ENCODE assay signal across 8 cellular contexts in the genomic region with DNA sequence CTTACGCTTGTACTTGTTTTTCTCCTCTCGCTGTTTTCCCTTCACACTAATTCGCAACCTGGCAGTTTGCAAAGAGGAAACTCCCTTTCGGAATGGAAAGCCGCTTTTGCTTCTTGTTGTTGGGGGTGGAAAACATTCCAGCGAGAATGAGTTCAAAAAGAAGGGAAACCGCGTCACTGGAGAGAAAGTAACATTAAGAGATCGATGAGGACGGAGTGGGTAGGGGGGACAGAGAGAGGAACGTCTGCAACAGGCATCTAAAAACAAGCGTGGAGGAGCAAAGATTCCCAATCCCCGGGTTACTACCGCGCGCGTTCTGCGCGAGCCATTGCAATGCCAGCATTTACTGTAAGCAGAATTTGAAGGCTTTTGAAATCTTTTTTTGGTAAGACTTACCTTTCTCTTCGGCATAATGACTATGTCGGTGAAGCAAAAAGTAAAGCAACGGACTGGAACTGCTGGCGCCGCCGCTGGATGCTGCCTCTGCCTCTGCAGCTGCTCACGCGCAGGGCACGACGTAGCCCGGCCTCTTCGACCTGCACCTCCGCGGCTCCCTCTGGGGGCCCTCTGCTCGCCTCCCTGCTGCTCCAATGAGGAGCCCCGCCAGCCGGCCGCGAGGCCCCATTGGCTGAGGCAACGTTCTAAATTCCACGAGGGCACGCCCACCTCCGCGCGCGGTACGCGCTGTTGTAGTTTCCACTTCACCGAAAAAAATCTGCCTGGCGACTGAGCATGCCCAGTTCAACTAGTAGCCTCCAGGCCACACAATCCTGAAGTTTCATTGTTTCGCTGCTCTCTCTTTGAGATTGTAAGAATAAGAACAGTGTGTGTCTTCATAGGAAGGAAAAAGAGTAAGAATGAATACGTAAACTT.
DNase-seq lines count a peak whose midpoint lies in the region; ATAC-seq and TF ChIP-seq lines count a peak whose summit lies in the region.

Gene HMGN3 (minus strand): TSS at position 533 of the 873 bp plus-strand sequence.

- TF ChIP-seq CTCF in AG09309 (IDR thresholded peaks at IDR 0.05; ENCODE audit: control insufficient read depth, insufficient read depth, low read depth, low read length, missing control alignments), result no peak

- H3K4me3 ChIP-seq in AG09309 (ENCODE audit: control insufficient read depth, low read depth, low read length), result peak within 1 kb of the TSS; percentile 76

- peak; percentile 52 for DNase-seq in AG09309 (ENCODE audit: low read depth)
- DNase-seq in NCI-H345 treated with DMSO at 0.1 percent for 48 hours (lab: John Stamatoyannopoulos, UW; ENCODE audit: unreplicated experiment), result peak; percentile 93
- peak; percentile 88 for DNase-seq in activated CD4-positive, CD25-positive, alpha-beta regulatory T cell treated with anti-CD3 and anti-CD28 coated beads, Interleukin-2, amount 50 U/mL, for 72 hours
- peak; percentile 11 to 75 for DNase-seq in cerebellar nuclear complex (lab: John Stamatoyannopoulos, UW)
- DNase-seq in islet precursor cell, result peak; percentile 97
- DNase-seq in stimulated activated CD4-positive, alpha-beta T cell treated with anti-CD3 and anti-CD28 coated beads, Interleukin-12 subunit alpha, Interleukin-12 subunit beta, amount 100 ng/mL, for 48 hours (ENCODE audit: low read depth in 2 of 3, low spot score in 1 of 3), result peak; percentile 80 to 90 (median 88)

- ATAC-seq in GM19023 (IDR thresholded peaks at IDR 0.05; ENCODE audit: unreplicated experiment) (peak; percentile 91), HG03280 (IDR thresholded peaks at IDR 0.05; ENCODE audit: unreplicated experiment) (peak; percentile 95)

Comparison
In these comparisons a context has a peak if more than half of its experiments do, and no peak if none do; other contexts are left out.
1. Peak in every context shown above with its lines: DNase-seq, ATAC-seq and H3K4me3 ChIP-seq.
2. DNase-seq: peak in every context shown above with its lines; median percentile 97 in islet precursor cell; 93 in NCI-H345 treated with DMSO at 0.1 percent for 48 hours; 88 in activated CD4-positive, CD25-positive, alpha-beta regulatory T cell treated with anti-CD3 and anti-CD28 coated beads, Interleukin-2, amount 50 U/mL, for 72 hours; 88 in stimulated activated CD4-positive, alpha-beta T cell treated with anti-CD3 and anti-CD28 coated beads, Interleukin-12 subunit alpha, Interleukin-12 subunit beta, amount 100 ng/mL, for 48 hours; 52 in AG09309; 43 in cerebellar nuclear complex.